Comparison of ENCODE assay signal across 8 cellular contexts in genomic region chrX:150362599-150363481, GRCh38. TPM values are rescaled to one million over a fixed set of nuclear protein-coding genes. Genes with fewer than 3 reads are reported as not detected.
DNase-seq lines count a peak whose midpoint lies in the region; ATAC-seq, FAIRE-seq and TF ChIP-seq lines count a peak whose summit lies in the region.

MAMLD1 (plus strand) TSS chrX:150363317; CDS start chrX:150445517, 82,200 bp downstream.

- peaks cover 40% of the 10 kb centered on the region for H3K4me1 ChIP-seq in DND-41 (ENCODE audit: insufficient read depth, low read length)

- H3K27me3 ChIP-seq in DND-41 (ENCODE audit: insufficient read depth, low read length, poor library complexity) = peaks cover 48% of the 10 kb centered on the region

- H3K4me3 Mint-ChIP-seq in mesothelial cell of epicardium = peak within 1 kb of the TSS; percentile 64
- peak within 1 kb of the TSS; percentile 91 for H3K4me3 Mint-ChIP-seq in stimulated activated effector memory CD8-positive, alpha-beta T cell treated with anti-CD3 and anti-CD28 coated beads, Interleukin-12 subunit alpha, Interleukin-12 subunit beta, amount 100 ng/mL, for 72 hours

- H3K27ac ChIP-seq in DND-41 (ENCODE audit: low read length) = no peak within 1 kb of the TSS

- no peaks in the 10 kb centered on the region for H3K36me3 Mint-ChIP-seq in mesothelial cell of epicardium
- H3K36me3 Mint-ChIP-seq in stimulated activated effector memory CD8-positive, alpha-beta T cell treated with anti-CD3 and anti-CD28 coated beads, Interleukin-12 subunit alpha, Interleukin-12 subunit beta, amount 100 ng/mL, for 72 hours = no peaks in the 10 kb centered on the region

- H3K27ac Mint-ChIP-seq in mesothelial cell of epicardium = no peak within 1 kb of the TSS
- peak within 1 kb of the TSS; percentile 75 for H3K27ac Mint-ChIP-seq in stimulated activated effector memory CD8-positive, alpha-beta T cell treated with anti-CD3 and anti-CD28 coated beads, Interleukin-12 subunit alpha, Interleukin-12 subunit beta, amount 100 ng/mL, for 72 hours

- no peaks in the 10 kb centered on the region for H3K9me3 Mint-ChIP-seq in mesothelial cell of epicardium
- no peaks in the 10 kb centered on the region for H3K9me3 Mint-ChIP-seq in stimulated activated effector memory CD8-positive, alpha-beta T cell treated with anti-CD3 and anti-CD28 coated beads, Interleukin-12 subunit alpha, Interleukin-12 subunit beta, amount 100 ng/mL, for 72 hours

- peak within 1 kb of the TSS; percentile 60; the same call in 1 of the 2 replicates for H3K9ac ChIP-seq in DND-41 (ENCODE audit: low read depth, low read length)

- H3K27me3 Mint-ChIP-seq in mesothelial cell of epicardium (ENCODE audit: low read depth) = peaks cover 77% of the 10 kb centered on the region

- ATAC-seq in DND-41 (ENCODE audit: insufficient read depth, low read depth) = peak; percentile 61
- peak; percentile 76 for ATAC-seq in stimulated activated effector memory CD8-positive, alpha-beta T cell treated with anti-CD3 and anti-CD28 coated beads, Interleukin-12 subunit alpha, Interleukin-12 subunit beta, amount 100 ng/mL, for 72 hours

- H3K9me3 ChIP-seq in DND-41 (ENCODE audit: insufficient read depth, low read length, severe bottlenecking) = no peaks in the 10 kb centered on the region

- TF ChIP-seq CTCF in DND-41 (IDR thresholded peaks at IDR 0.05; ENCODE audit: borderline replicate concordance, extremely low read depth, low read length, poor library complexity, severe bottlenecking) (no peak), epithelial cell of esophagus (IDR thresholded peaks at IDR 0.05; ENCODE audit: insufficient read depth, low read depth, low read length, missing control alignments) (no peak), mesothelial cell of epicardium (IDR thresholded peaks at IDR 0.05; ENCODE audit: unreplicated experiment) (no peak)

- H3K4me3 ChIP-seq in DND-41 (ENCODE audit: low read depth in 1 of 2, low read length in 2 of 2) (peak within 1 kb of the TSS; percentile 14 to 81; a peak in 3 of 4 replicates), epithelial cell of esophagus (ENCODE audit: low read length) (peak within 1 kb of the TSS; percentile 43)

- no peak for FAIRE-seq in HTR-8/SVneo (lab: Jason Lieb, UNC)

- H2AFZ ChIP-seq in DND-41 (ENCODE audit: low read depth, low read length) = peak within 1 kb of the TSS; percentile 33; the same call in 1 of the 2 replicates

- H3K4me2 ChIP-seq in DND-41 (ENCODE audit: insufficient read depth, low read length) = peak within 1 kb of the TSS; percentile 95

- peaks cover 16% of the 10 kb centered on the region for H3K4me1 Mint-ChIP-seq in mesothelial cell of epicardium
- H3K4me1 Mint-ChIP-seq in stimulated activated effector memory CD8-positive, alpha-beta T cell treated with anti-CD3 and anti-CD28 coated beads, Interleukin-12 subunit alpha, Interleukin-12 subunit beta, amount 100 ng/mL, for 72 hours = peaks cover 35% of the 10 kb centered on the region

- H4K20me1 ChIP-seq in DND-41 (ENCODE audit: insufficient read depth, low read length) = no peaks in the 10 kb centered on the region

- H3K79me2 ChIP-seq in DND-41 (ENCODE audit: insufficient read depth, low read length) = no peaks in the 10 kb centered on the region

- H3K36me3 ChIP-seq in DND-41 (ENCODE audit: insufficient read depth, low read length) = no peaks in the 10 kb centered on the region

- DNase-seq in DND-41 (peak; percentile 63), MV-4-11 (lab: John Stamatoyannopoulos, UW) (peak; percentile 43), epithelial cell of esophagus (ENCODE audit: low read depth) (peak; percentile 82), mesothelial cell of epicardium (ENCODE audit: low spot score in 2 of 2, unreplicated experiment in 2 of 2) (peak in 1 of 2 experiments; percentile 48), NCI-H526 treated with DMSO at 0.1 percent for 48 hours (lab: John Stamatoyannopoulos, UW) (no peak), HTR-8/SVneo (ENCODE audit: insufficient read length, low spot score) (no peak)
- DNase-seq in activated CD8-positive, alpha-beta memory T cell treated with anti-CD3 and anti-CD28 coated beads, Interleukin-2, amount 50 U/mL, for 48 hours = peak; percentile 73
- peak; percentile 20 to 75 for DNase-seq in stimulated activated effector memory CD8-positive, alpha-beta T cell treated with anti-CD3 and anti-CD28 coated beads, Interleukin-12 subunit alpha, Interleukin-12 subunit beta, amount 100 ng/mL, for 72 hours (ENCODE audit: low spot score in 2 of 2)

RNA-seq across cellular contexts. Expression of gene MAMLD1, which starts in this region (rescaled TPM):
- total RNA-seq in mesothelial cell of epicardium = 0.93 to 1.4 TPM (median 1.2 TPM) in 3 replicates

Comparison
In these comparisons a context has a peak if more than half of its experiments do, and no peak if none do; other contexts are left out.
1. DNase-seq: peak in DND-41 (single experiment), MV-4-11 (single experiment), activated CD8-positive, alpha-beta memory T cell treated with anti-CD3 and anti-CD28 coated beads, Interleukin-2, amount 50 U/mL, for 48 hours (single experiment), epithelial cell of esophagus (single experiment) and stimulated activated effector memory CD8-positive, alpha-beta T cell treated with anti-CD3 and anti-CD28 coated beads, Interleukin-12 subunit alpha, Interleukin-12 subunit beta, amount 100 ng/mL, for 72 hours (2 of 2); none in NCI-H526 treated with DMSO at 0.1 percent for 48 hours (single experiment) and HTR-8/SVneo (single experiment).